8 cellular contexts compared by ENCODE assay signal in genomic region chr6:159168536-159169192, GRCh38. TPM values are rescaled to one million over a fixed set of nuclear protein-coding genes. Genes with fewer than 3 reads are reported as not detected.
DNase-seq lines count a peak whose midpoint lies in the region; TF ChIP-seq lines count a peak whose summit lies in the region.

No MANE protein-coding gene starts in this region.

- WGBS in spleen, 5 donors = 8 to 16% (median 10%) methylated on average over 40 to 43 of the region's 43 CpGs

- H3K27ac ChIP-seq in spleen = no peak overlapping the region

- H3K27me3 ChIP-seq in HAP-1 (ENCODE audit: low read depth) (peaks cover 47% of the 10 kb centered on the region), spleen (replicated peaks in 1 of 7) (peaks cover 3 to 91% (median 55%) of the 10 kb centered on the region in 7 donors)

- in situ Hi-C loops in ACHN (cut with HindIII; ENCODE audit: low pct_ligation_motif_present, low pct_unique_long_range_greater_than_20kb, low sequenced_read_pairs) (no loop called here), HAP-1 (cut with MboI; ENCODE audit: low sequenced_read_pairs) (no loop called here)

- H3K27ac Mint-ChIP-seq in activated T-helper 2 cell treated with anti-CD3 and anti-CD28 coated beads, Interferon-gamma antibody, Interleukin-2, Interleukin-4, amounts not matched to agents 10 μg/mL and 5 μg/mL and 100 μg/mL, durations not matched to agents 14 hours and 24 hours and 36 hours = no peak overlapping the region

- H3K36me3 Mint-ChIP-seq in activated T-helper 2 cell treated with anti-CD3 and anti-CD28 coated beads, Interferon-gamma antibody, Interleukin-2, Interleukin-4, amounts not matched to agents 10 μg/mL and 5 μg/mL and 100 μg/mL, durations not matched to agents 14 hours and 24 hours and 36 hours (ENCODE audit: low read depth) = no peaks in the 10 kb centered on the region

- H3K36me3 ChIP-seq in HAP-1 (replicated peaks) = no peaks in the 10 kb centered on the region
- no peaks in the 10 kb centered on the region for H3K36me3 ChIP-seq in spleen

- H3K4me3 ChIP-seq in HAP-1 (peak overlapping the region; percentile 9), iPS-11a (ENCODE audit: low read depth, low read length) (peak overlapping the region; percentile 35), spleen (peak overlapping the region in 7 of 8 donors; percentile 10 to 70 (median 30))

- intact Hi-C loops in activated T-helper 2 cell treated with anti-CD3 and anti-CD28 coated beads, Interferon-gamma antibody, Interleukin-2, Interleukin-4, amounts not matched to agents 10 μg/mL and 5 μg/mL and 100 μg/mL, durations not matched to agents 14 hours and 24 hours and 36 hours (cut with micrococcal nuclease) = no loop called here
- intact Hi-C loops in spleen (cut with DNase I; ENCODE audit: low total_unique reads) = no loop called here

- no peak for TF ChIP-seq POLR2A in spleen (IDR thresholded peaks at IDR 0.05)

- peaks cover 87% of the 10 kb centered on the region for H3K27me3 Mint-ChIP-seq in activated T-helper 2 cell treated with anti-CD3 and anti-CD28 coated beads, Interferon-gamma antibody, Interleukin-2, Interleukin-4, amounts not matched to agents 10 μg/mL and 5 μg/mL and 100 μg/mL, durations not matched to agents 14 hours and 24 hours and 36 hours (ENCODE audit: low read depth)

- H3K9me3 Mint-ChIP-seq in activated T-helper 2 cell treated with anti-CD3 and anti-CD28 coated beads, Interferon-gamma antibody, Interleukin-2, Interleukin-4, amounts not matched to agents 10 μg/mL and 5 μg/mL and 100 μg/mL, durations not matched to agents 14 hours and 24 hours and 36 hours = no peaks in the 10 kb centered on the region

- TF ChIP-seq CTCF in spleen (IDR thresholded peaks at IDR 0.05 in 8 of 11, conservative IDR thresholded peaks at IDR 0.05 in 3 of 11) = peak in 1 of 11 experiments; percentile 29

- DNase-seq in ACHN (peak; percentile 63), HAP-1 (ENCODE audit: low spot score in 2 of 2) (peak in 1 of 2 experiments; percentile 39), spleen (no peak), NCI-H2029 treated with DMSO at 0.1 percent for 48 hours (lab: John Stamatoyannopoulos, UW) (no peak), NCI-H2196 treated with DMSO at 0.1 percent for 48 hours (lab: John Stamatoyannopoulos, UW; ENCODE audit: unreplicated experiment) (no peak), COR-L47 (lab: John Stamatoyannopoulos, UW) (no peak)
- no peak for DNase-seq in activated T-helper 2 cell treated with anti-CD3 and anti-CD28 coated beads, Interferon-gamma antibody, Interleukin-2, Interleukin-4, amounts not matched to agents 10 μg/mL and 5 μg/mL and 100 μg/mL, durations not matched to agents 14 hours and 24 hours and 36 hours (ENCODE audit: low spot score)

- peak overlapping the region; percentile 49 for H3K4me3 Mint-ChIP-seq in activated T-helper 2 cell treated with anti-CD3 and anti-CD28 coated beads, Interferon-gamma antibody, Interleukin-2, Interleukin-4, amounts not matched to agents 10 μg/mL and 5 μg/mL and 100 μg/mL, durations not matched to agents 14 hours and 24 hours and 36 hours (ENCODE audit: low read depth)

- H3K9me3 ChIP-seq in HAP-1 = no peaks in the 10 kb centered on the region
- H3K9me3 ChIP-seq in spleen = no peaks in the 10 kb centered on the region

- peaks cover 4% of the 10 kb centered on the region for H3K4me1 Mint-ChIP-seq in activated T-helper 2 cell treated with anti-CD3 and anti-CD28 coated beads, Interferon-gamma antibody, Interleukin-2, Interleukin-4, amounts not matched to agents 10 μg/mL and 5 μg/mL and 100 μg/mL, durations not matched to agents 14 hours and 24 hours and 36 hours (ENCODE audit: low read depth)

- H3K4me1 ChIP-seq in HAP-1 = no peaks in the 10 kb centered on the region
- peaks cover 13 to 31% (median 20%) of the 10 kb centered on the region in 6 donors for H3K4me1 ChIP-seq in spleen

RNA-seq across cellular contexts. Expression of gene FNDC1, which starts 0.5 kb away (rescaled TPM):
- total RNA-seq in activated T-helper 2 cell treated with anti-CD3 and anti-CD28 coated beads, Interferon-gamma antibody, Interleukin-2, Interleukin-4, amounts not matched to agents 10 μg/mL and 5 μg/mL and 100 μg/mL, durations not matched to agents 14 hours and 24 hours and 36 hours = 0.05 TPM in 1 of 2 replicates, not detected in the other
- total RNA-seq in spleen = 1 to 10 TPM in 1 of 7 donors, under 1 TPM in 6; 0.19 to 1.2 (median 0.47) TPM
- polyA plus RNA-seq in spleen = under 1 TPM; 0.03 to 0.17 (median 0.07) TPM
